ENCODE assay signal across 9 cellular contexts in the genomic region with DNA sequence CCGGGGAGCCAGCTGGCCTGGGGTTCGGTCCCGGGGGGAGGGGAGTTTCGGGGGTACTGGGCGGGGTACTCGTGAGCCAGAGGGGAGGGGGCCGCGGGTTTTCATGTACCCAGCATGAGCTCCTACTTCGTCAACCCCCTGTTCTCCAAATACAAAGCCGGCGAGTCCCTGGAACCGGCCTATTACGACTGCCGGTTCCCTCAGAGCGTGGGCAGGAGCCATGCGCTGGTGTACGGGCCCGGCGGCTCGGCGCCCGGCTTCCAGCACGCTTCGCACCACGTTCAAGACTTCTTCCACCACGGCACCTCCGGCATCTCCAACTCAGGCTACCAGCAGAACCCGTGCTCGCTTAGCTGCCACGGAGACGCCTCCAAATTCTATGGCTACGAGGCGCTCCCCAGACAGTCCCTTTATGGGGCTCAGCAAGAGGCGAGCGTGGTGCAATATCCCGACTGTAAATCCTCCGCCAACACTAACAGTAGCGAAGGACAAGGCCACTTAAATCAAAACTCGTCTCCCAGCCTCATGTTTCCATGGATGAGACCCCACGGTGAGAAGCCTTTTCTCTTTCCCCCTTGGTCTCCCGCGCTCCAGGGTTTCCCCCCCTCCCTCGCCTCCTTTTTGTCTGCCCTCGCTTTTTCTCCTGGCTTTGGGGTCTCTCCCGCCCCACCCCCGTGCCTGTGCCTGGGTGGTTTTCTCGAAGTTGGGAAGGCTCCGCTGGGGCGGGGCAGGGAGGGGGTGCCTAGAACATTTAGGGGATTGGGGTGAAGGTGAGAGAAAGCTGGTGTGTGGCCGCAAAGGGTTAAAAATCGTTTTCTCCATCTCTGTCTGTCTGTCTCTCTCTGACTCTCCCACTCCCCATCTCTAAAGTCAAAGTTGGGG. TPM values are rescaled to one million over a fixed set of nuclear protein-coding genes. Genes with fewer than 3 reads are reported as not detected.
DNase-seq lines count a peak whose midpoint lies in the region; ATAC-seq, FAIRE-seq and TF ChIP-seq lines count a peak whose summit lies in the region.
"Had no signal": no experiment of that assay in that cellular context is flagged by ENCODE, and none has a peak within 500 bp of the region (broad histone marks: within the 10 kb centered on the region; RNA-seq: fewer than 3 reads in every experiment).

No MANE protein-coding gene starts in this region.

- H3K36me3 Mint-ChIP-seq in CD4-positive, alpha-beta T cell (ENCODE audit: low read depth) = no peaks in the 10 kb centered on the region
- H3K36me3 Mint-ChIP-seq in MCF 10A (ENCODE audit: insufficient read depth, unreplicated experiment) = no peaks in the 10 kb centered on the region

- TSS peak; percentile 49 for BruUV-seq in MCF 10A (replicated peaks; lab: Mats Ljungman, UMichigan)

- no peaks in the 10 kb centered on the region for H3K9me3 Mint-ChIP-seq in CD4-positive, alpha-beta T cell
- H3K9me3 Mint-ChIP-seq in MCF 10A (ENCODE audit: unreplicated experiment) = no peaks in the 10 kb centered on the region

- no peak for TF ChIP-seq EP300 in ovary (IDR thresholded peaks at IDR 0.05)

- intact Hi-C loops in CD4-positive, alpha-beta T cell (cut with DNase I, micrococcal nuclease) = loop anchor here (5.0 to 10.0 kb wide), 3 partner anchors 355 to 373 kb away; a partner anchor contains a TSS
- intact Hi-C loops in MCF 10A (cut with micrococcal nuclease) (loop anchor here (10.0 kb wide), 1 partner anchor 355 kb away; a partner anchor contains a TSS), ovary (cut with DNase I) (loop anchor here in 3 of 4 donors (2.0 to 10.0 kb wide), 4 partner anchors 183 to 365 kb away; a partner anchor contains a TSS)

- peaks cover 97% of the 10 kb centered on the region for H3K27me3 ChIP-seq in CD4-positive, alpha-beta T cell (ENCODE audit: control insufficient read depth, insufficient read depth, low read length)
- H3K27me3 ChIP-seq in ovary = no peaks in the 10 kb centered on the region

- no peak for TF ChIP-seq CTCF in CD4-positive, alpha-beta T cell (IDR thresholded peaks at IDR 0.05)
- TF ChIP-seq CTCF in MCF 10A (IDR thresholded peaks at IDR 0.05; ENCODE audit: unreplicated experiment) (no peak), ovary (IDR thresholded peaks at IDR 0.05) (no peak)

- peak overlapping the region; percentile 79 for H3K4me3 Mint-ChIP-seq in CD4-positive, alpha-beta T cell
- H3K4me3 Mint-ChIP-seq in MCF 10A (ENCODE audit: unreplicated experiment) = peak overlapping the region; percentile 75

- FAIRE-seq in H54 (lab: Jason Lieb, UNC) = no peak
- FAIRE-seq: islet of Langerhans had no signal

- POLR2A ChIA-PET in CD4-positive, alpha-beta T cell (lab: Charles Lee) = interaction anchor here (0.7 to 1.4 kb wide), 4 partner anchors 8 to 206 kb away, joined by 3 to 8 read pairs (median 4); a partner anchor contains a TSS
- POLR2A ChIA-PET in MCF 10A (lab: Yijun Ruan, JAX) = interaction anchor here (0.6 to 3.1 kb wide), 19 partner anchors 8 to 349 kb away, joined by 3 to 20 read pairs (median 4); a partner anchor contains a TSS

- CTCF ChIA-PET in CD4-positive, alpha-beta T cell (lab: Charles Lee) = interaction anchor here (0.6 to 6.3 kb wide), 5 partner anchors 23 to 197 kb away, joined by 3 to 59 read pairs (median 19); a partner anchor contains a TSS
- CTCF ChIA-PET in MCF 10A (lab: Yijun Ruan, JAX) = interaction anchor here (0.7 to 12.4 kb wide), 15 partner anchors 8 to 1682 kb away, joined by 3 to 200 read pairs (median 10); a partner anchor contains a TSS

- H3K27me3 Mint-ChIP-seq in CD4-positive, alpha-beta T cell = peaks cover 100% of the 10 kb centered on the region
- no peaks in the 10 kb centered on the region for H3K27me3 Mint-ChIP-seq in MCF 10A (ENCODE audit: insufficient read depth, unreplicated experiment)

- H3K4me3 ChIP-seq in ovary = peak overlapping the region; percentile 47

- H3K36me3 ChIP-seq in ovary = no peaks in the 10 kb centered on the region

- H3K4me1 Mint-ChIP-seq in CD4-positive, alpha-beta T cell (ENCODE audit: low read depth) = peaks cover 45% of the 10 kb centered on the region
- H3K4me1 Mint-ChIP-seq in MCF 10A (ENCODE audit: insufficient read depth, unreplicated experiment) = peaks cover 22% of the 10 kb centered on the region

- peaks cover 2% of the 10 kb centered on the region for H3K4me1 ChIP-seq in ovary (ENCODE audit: insufficient read depth)

- 5 to 9% (median 5%) methylated on average over 38 to 51 of the region's 51 CpGs for WGBS in ovary, 3 donors

- no peak overlapping the region for H3K27ac ChIP-seq in CD4-positive, alpha-beta T cell (ENCODE audit: low read depth, low read length)
- H3K27ac ChIP-seq in ovary = peak overlapping the region; percentile 64 to 74

- DNase-seq in CD4-positive, alpha-beta T cell = no peak
- peak; percentile 54 for DNase-seq in NCI-H69 (lab: John Stamatoyannopoulos, UW)
- DNase-seq in MCF 10A (ENCODE audit: unreplicated experiment) = peak; percentile 47
- DNase-seq in ovary = peak in 3 of 5 donors; percentile 49 to 76 (median 70)
- DNase-seq in dermis blood vessel endothelial cell = no peak
- no peak for DNase-seq in RPMI8226
- DNase-seq in NCI-H1694 treated with DMSO at 0.1 percent for 48 hours (lab: John Stamatoyannopoulos, UW) = no peak
- DNase-seq in H54 (ENCODE audit: insufficient read length, low spot score) = no peak

- TF ChIP-seq POLR2A in ovary (IDR thresholded peaks at IDR 0.05) = no peak
- no peak for TF ChIP-seq POLR2A in H54 (IDR thresholded peaks at IDR 0.05; ENCODE audit: low read depth, low read length)

- ATAC-seq in CD4-positive, alpha-beta T cell (ENCODE audit: poor library complexity) = peak; percentile 46

- no peak overlapping the region for H3K27ac Mint-ChIP-seq in CD4-positive, alpha-beta T cell
- H3K27ac Mint-ChIP-seq in MCF 10A (ENCODE audit: low read depth, unreplicated experiment) = peak overlapping the region; percentile 79

- no peaks in the 10 kb centered on the region for H3K9me3 ChIP-seq in CD4-positive, alpha-beta T cell (ENCODE audit: control insufficient read depth, low read length)
- H3K9me3 ChIP-seq in ovary = no peaks in the 10 kb centered on the region

RNA-seq across cellular contexts. Expression of a gene that starts 0.6 kb away (rescaled TPM):
- not detected for total RNA-seq in CD4-positive, alpha-beta T cell
- total RNA-seq in MCF 10A (2022) (6.0 and 6.9 TPM in 2 replicates), ovary (10 to 100 TPM in 1 of 7 donors, 1 to 10 TPM in 5, under 1 TPM in 1; 0.34 to 13.9 (median 7.7) TPM), dermis blood vessel endothelial cell (not detected in 2 replicates)
- 10 to 100 TPM in 1 of 2 donors, 1 to 10 TPM in 1; 3.2 to 19.4 TPM for polyA plus RNA-seq in ovary

RNA-seq across cellular contexts. Expression of a gene that starts 9.5 kb away (rescaled TPM):
- not detected for total RNA-seq in CD4-positive, alpha-beta T cell
- total RNA-seq in MCF 10A (2022) = 5.2 and 6.0 TPM in 2 replicates
- 1 to 10 TPM in 2 of 7 donors, under 1 TPM in 4, not detected in 1; 0.26 to 3.9 (median 0.51) TPM for total RNA-seq in ovary
- polyA plus RNA-seq in ovary = 10 to 100 TPM in 1 of 2 donors, 1 to 10 TPM in 1; 3.4 to 15.0 TPM
- total RNA-seq in dermis blood vessel endothelial cell = 0.28 and 0.68 TPM in 2 replicates

RNA-seq across cellular contexts. Expression of a gene that starts 18.8 kb away (rescaled TPM):
- total RNA-seq in CD4-positive, alpha-beta T cell = not detected
- total RNA-seq in MCF 10A (2022) (7.1 and 11.5 TPM in 2 replicates), ovary (10 to 100 TPM in 5 of 7 donors, 1 to 10 TPM in 2; 3.9 to 56.1 (median 21.4) TPM), dermis blood vessel endothelial cell (under 0.01 and 0.05 TPM in 2 replicates)
- 10 to 100 TPM; 23.3 to 37.8 TPM for polyA plus RNA-seq in ovary

RNA-seq across cellular contexts. Expression of a gene that starts 23.4 kb away (rescaled TPM):
- total RNA-seq in CD4-positive, alpha-beta T cell = not detected
- total RNA-seq in MCF 10A (2022) (0.74 TPM in 1 of 2 replicates, not detected in the other), ovary (10 to 100 TPM in 1 of 7 donors, 1 to 10 TPM in 6; 1.8 to 11.0 (median 3.6) TPM), dermis blood vessel endothelial cell (not detected in 2 replicates)
- polyA plus RNA-seq in ovary = 1 to 10 TPM; 2.1 to 2.2 TPM

RNA-seq across cellular contexts. Expression of a gene that starts 24.5 kb away (rescaled TPM):
- not detected for total RNA-seq in CD4-positive, alpha-beta T cell
- total RNA-seq in MCF 10A (2022) (not detected in 2 replicates), ovary (1 to 10 TPM in 2 of 7 donors, under 1 TPM in 3, not detected in 2; 0.15 to 5.0 (median 0.23) TPM), dermis blood vessel endothelial cell (0.28 and 0.85 TPM in 2 replicates)
- polyA plus RNA-seq in ovary = 10 to 100 TPM in 1 of 2 donors, 1 to 10 TPM in 1; 2.0 to 15.4 TPM

Comparison
In these comparisons a context has a peak if more than half of its experiments do, and no peak if none do; other contexts are left out.
1. DNase-seq: peak in NCI-H69 (single experiment), MCF 10A (single experiment) and ovary (3 of 5); none in CD4-positive, alpha-beta T cell (0 of 10), dermis blood vessel endothelial cell (single experiment), RPMI8226 (single experiment), NCI-H1694 treated with DMSO at 0.1 percent for 48 hours (single experiment) and H54 (single experiment).